In genomic region chr2:206219957-206220356, GRCh38 we compare ENCODE assay signal across 10 cellular contexts. TPM values are rescaled to one million over a fixed set of nuclear protein-coding genes. Genes with fewer than 3 reads are reported as not detected.
"Had no signal": no experiment of that assay in that cellular context is flagged by ENCODE, and none has a peak within 500 bp of the region (broad histone marks: within the 10 kb centered on the region; RNA-seq: fewer than 3 reads in every experiment).

No MANE protein-coding gene starts in this region.

- H3K4me3 Mint-ChIP-seq: HFFc6 had no signal

- H3K4me3 ChIP-seq: GM23248, HAP-1, K562 had no signal

- FAIRE-seq: HTR-8/SVneo, K562 had no signal

- DNase-seq: GM23248, GOT3, H7, HFFc6, IMR-90 had no signal

- H3K36me3 ChIP-seq: HAP-1 had no signal

- ATAC-seq: HCT116, K562 had no signal

- H3K27ac ChIP-seq: GM23248 had no signal

- H2AFZ ChIP-seq: GM23248 had no signal

- H3K9ac ChIP-seq: GM23248 had no signal

- H3K27ac Mint-ChIP-seq: HFFc6 had no signal

RNA-seq across cellular contexts. Expression of gene ZDBF2, which starts 54.5 kb away (rescaled TPM):
- total RNA-seq: HT-29 had no signal
